ENCODE assay signal across 19 cellular contexts in genomic region chr5:2383678-2384025, GRCh38.
DNase-seq lines count a peak whose midpoint lies in the region; ATAC-seq lines count a peak whose summit lies in the region.
"Had no signal": no experiment of that assay in that cellular context is flagged by ENCODE, and none has a peak within 500 bp of the region (broad histone marks: within the 10 kb centered on the region; RNA-seq: fewer than 3 reads in every experiment).

No MANE protein-coding gene starts in this region.

- no peaks in the 10 kb centered on the region for H3K9me3 Mint-ChIP-seq in activated CD4-positive, alpha-beta T cell treated with anti-CD3 and anti-CD28 coated beads, Interleukin-2, amount 10 ng/mL, durations not matched to agents 24 days and 14 days

- H3K27me3 Mint-ChIP-seq in activated CD4-positive, alpha-beta T cell treated with anti-CD3 and anti-CD28 coated beads, Interleukin-2, amount 10 ng/mL, durations not matched to agents 24 days and 14 days = no peaks in the 10 kb centered on the region
- H3K27me3 Mint-ChIP-seq: T-cell had no signal

- intact Hi-C loops in posterior vena cava (cut with DNase I) = no loop called here
- intact Hi-C loops in activated CD4-positive, alpha-beta T cell treated with anti-CD3 and anti-CD28 coated beads, Interleukin-2, amount 10 ng/mL, durations not matched to agents 24 days and 14 days (cut with micrococcal nuclease) = no loop called here

- no peaks in the 10 kb centered on the region for H3K4me1 Mint-ChIP-seq in activated CD4-positive, alpha-beta T cell treated with anti-CD3 and anti-CD28 coated beads, Interleukin-2, amount 10 ng/mL, durations not matched to agents 24 days and 14 days
- H3K4me1 Mint-ChIP-seq: CD4-positive, CD25-positive, alpha-beta regulatory T cell; T-cell had no signal

- no peak overlapping the region for H3K4me3 Mint-ChIP-seq in activated CD4-positive, alpha-beta T cell treated with anti-CD3 and anti-CD28 coated beads, Interleukin-2, amount 10 ng/mL, durations not matched to agents 24 days and 14 days
- H3K4me3 Mint-ChIP-seq: CD4-positive, CD25-positive, alpha-beta regulatory T cell; T-cell had no signal

- H3K27ac Mint-ChIP-seq in activated CD4-positive, alpha-beta T cell treated with anti-CD3 and anti-CD28 coated beads, Interleukin-2, amount 10 ng/mL, durations not matched to agents 24 days and 14 days = no peak overlapping the region
- H3K27ac Mint-ChIP-seq: CD4-positive, CD25-positive, alpha-beta regulatory T cell; T-cell had no signal

- no peak for ATAC-seq in HG03039 (IDR thresholded peaks at IDR 0.05; ENCODE audit: unreplicated experiment)
- ATAC-seq: GM12878, HepG2, SK-N-SH treated with all-trans-retinoic acid at 6 μM for 48 hours, T-cell had no signal

- DNase-seq in DMS153 treated with DMSO at 0.1 percent for 48 hours (lab: John Stamatoyannopoulos, UW; ENCODE audit: unreplicated experiment) = peak; percentile 19
- peak; percentile 63 for DNase-seq in NCI-H146 (lab: John Stamatoyannopoulos, UW)
- peak; percentile 17 for DNase-seq in NCI-H345 treated with DMSO at 0.1 percent for 48 hours (lab: John Stamatoyannopoulos, UW; ENCODE audit: unreplicated experiment)
- DNase-seq in posterior vena cava (ENCODE audit: low spot score) = peak; percentile 50
- DNase-seq in activated naive CD4-positive, alpha-beta T cell (lab: John Stamatoyannopoulos, UW) = no peak
- DNase-seq in activated CD4-positive, alpha-beta T cell treated with anti-CD3 and anti-CD28 coated beads, Interleukin-2, amount 10 ng/mL, durations not matched to agents 24 days and 14 days = no peak
- DNase-seq: BE2C; Caco-2; CD4-positive, CD25-positive, alpha-beta regulatory T cell; EL; NCI-H1436 treated with DMSO at 0.1 percent for 48 hours; NCI-H2081 treated with DMSO at 0.1 percent for 48 hours; NCI-H82; SHP77 treated with DMSO at 0.1 percent for 48 hours; T-cell had no signal

- no peaks in the 10 kb centered on the region for H3K36me3 Mint-ChIP-seq in activated CD4-positive, alpha-beta T cell treated with anti-CD3 and anti-CD28 coated beads, Interleukin-2, amount 10 ng/mL, durations not matched to agents 24 days and 14 days (ENCODE audit: low read depth)
- H3K36me3 Mint-ChIP-seq: CD4-positive, CD25-positive, alpha-beta regulatory T cell; T-cell had no signal

Comparison
In these comparisons a context has a peak if more than half of its experiments do, and no peak if none do; other contexts are left out.
1. DNase-seq: peak in DMS153 treated with DMSO at 0.1 percent for 48 hours (single experiment), NCI-H146 (single experiment), NCI-H345 treated with DMSO at 0.1 percent for 48 hours (single experiment) and posterior vena cava (single experiment); none in activated naive CD4-positive, alpha-beta T cell (0 of 4) and activated CD4-positive, alpha-beta T cell treated with anti-CD3 and anti-CD28 coated beads, Interleukin-2, amount 10 ng/mL, durations not matched to agents 24 days and 14 days (single experiment).